Comparison of ENCODE assay signal across 29 cellular contexts in the genomic region with DNA sequence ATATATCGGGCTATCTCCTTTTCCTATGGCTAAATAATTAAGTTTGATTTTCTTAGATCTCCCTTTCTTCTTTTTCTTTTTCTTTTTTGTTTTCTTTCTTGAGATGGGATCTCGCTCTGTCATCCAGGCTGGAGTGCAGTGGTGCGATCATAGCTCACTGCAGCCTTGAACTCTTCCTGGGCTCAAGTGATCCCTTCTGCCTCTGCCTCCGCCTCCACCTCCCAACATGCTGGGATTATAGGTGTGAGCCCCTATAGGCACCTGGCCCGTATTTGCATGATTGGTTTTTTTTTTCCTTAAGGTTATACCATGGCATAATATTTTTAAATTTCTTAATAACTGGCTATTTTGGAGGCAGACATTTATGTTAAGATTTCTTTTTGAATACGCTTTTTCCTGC.
"Had no signal": no experiment of that assay in that cellular context is flagged by ENCODE, and none has a peak within 500 bp of the region (broad histone marks: within the 10 kb centered on the region; RNA-seq: fewer than 3 reads in every experiment).

No MANE protein-coding gene starts in this region.

- H3K4me1 Mint-ChIP-seq: nephron progenitor cell; stimulated activated effector memory CD8-positive, alpha-beta T cell treated with anti-CD3 and anti-CD28 coated beads, Interleukin-12 subunit alpha, Interleukin-12 subunit beta, amount 100 ng/mL, for 72 hours had no signal

- DNase-seq: naive thymus-derived CD8-positive, alpha-beta T cell; nephron progenitor cell; occipital lobe; ovary; posterior cingulate gyrus; psoas muscle; right cardiac atrium; right lobe of liver; sigmoid colon; small intestine; stimulated activated CD4-positive, alpha-beta T cell treated with anti-CD3 and anti-CD28 coated beads, Interleukin-15, amount 100 ng/mL, for 24 hours; stimulated activated CD4-positive, alpha-beta T cell treated with anti-CD3 and anti-CD28 coated beads, Interleukin-2, amount 100 ng/mL, for 24 hours; stimulated activated CD4-positive, alpha-beta T cell treated with anti-CD3 and anti-CD28 coated beads, Interleukin-2, amount 100 ng/mL, for 48 hours; stimulated activated CD4-positive, alpha-beta T cell treated with anti-CD3 and anti-CD28 coated beads, Interleukin-4, amount 100 ng/mL, for 24 hours; stimulated activated naive B cell treated with anti-CD40 and anti-IgM and Interleukin-4, amounts not matched to agents 10 μg/mL and 1 μg/mL and 100 μg/mL, for 72 hours; stimulated activated naive CD4-positive, alpha-beta T cell treated with Interleukin-2 at 50 U/mL for 16 hours; stomach; thyroid gland; upper lobe of right lung; uterus had no signal

- H3K9me3 Mint-ChIP-seq: naive thymus-derived CD8-positive, alpha-beta T cell; natural killer cell treated with Interleukin-12 subunit alpha and Interleukin-12 subunit beta and Interleukin-15 and Interleukin-18, amount 100 ng/mL, for 72 hours; nephron progenitor cell; neural crest cell; stimulated activated effector memory CD8-positive, alpha-beta T cell treated with anti-CD3 and anti-CD28 coated beads, Interleukin-12 subunit alpha, Interleukin-12 subunit beta, amount 100 ng/mL, for 72 hours; stimulated activated naive B cell treated with anti-CD40 and anti-IgM and Interleukin-4, amounts not matched to agents 10 μg/mL and 1 μg/mL and 100 μg/mL, for 72 hours; stimulated activated naive CD8-positive, alpha-beta T cell treated with anti-CD3 and anti-CD28 coated beads, Interleukin-15, Interleukin-2, amounts not matched to agents 100 ng/mL and 50 ng/mL, for 24 hours; type B pancreatic cell had no signal

- H3K27me3 ChIP-seq: ovary, right lobe of liver, sigmoid colon, stomach, thyroid gland, tibial nerve, upper lobe of right lung, uterus had no signal

- ATAC-seq: naive thymus-derived CD8-positive, alpha-beta T cell; natural killer cell treated with Interleukin-12 subunit alpha and Interleukin-12 subunit beta and Interleukin-15 and Interleukin-18, amount 100 ng/mL, for 72 hours; psoas muscle; right cardiac atrium; right lobe of liver; stimulated activated effector memory CD8-positive, alpha-beta T cell treated with anti-CD3 and anti-CD28 coated beads, Interleukin-12 subunit alpha, Interleukin-12 subunit beta, amount 100 ng/mL, for 72 hours; stimulated activated naive B cell treated with anti-CD40 and anti-IgM and Interleukin-4, amounts not matched to agents 10 μg/mL and 1 μg/mL and 100 μg/mL, for 72 hours; upper lobe of right lung had no signal

- H3K4me1 ChIP-seq: parathyroid adenoma, right lobe of liver, uterus had no signal

- H3K9ac ChIP-seq: parathyroid adenoma had no signal

- H3K27me3 Mint-ChIP-seq: naive thymus-derived CD8-positive, alpha-beta T cell; natural killer cell treated with Interleukin-12 subunit alpha and Interleukin-12 subunit beta and Interleukin-15 and Interleukin-18, amount 100 ng/mL, for 72 hours; progenitor cell of endocrine pancreas; stimulated activated naive B cell treated with anti-CD40 and anti-IgM and Interleukin-4, amounts not matched to agents 10 μg/mL and 1 μg/mL and 100 μg/mL, for 72 hours; stimulated activated naive CD8-positive, alpha-beta T cell treated with anti-CD3 and anti-CD28 coated beads, Interleukin-15, Interleukin-2, amounts not matched to agents 100 ng/mL and 50 ng/mL, for 24 hours; type B pancreatic cell had no signal

- H3K36me3 Mint-ChIP-seq: natural killer cell treated with Interleukin-12 subunit alpha and Interleukin-12 subunit beta and Interleukin-15 and Interleukin-18, amount 100 ng/mL, for 72 hours had no signal

- H3K36me3 ChIP-seq: ovary, right lobe of liver, thoracic aorta, thyroid gland, upper lobe of right lung, uterus had no signal

- H3K27ac ChIP-seq: ovary, parathyroid adenoma, psoas muscle, right lobe of liver, sigmoid colon, stomach, thoracic aorta, tibial nerve, upper lobe of right lung, uterus had no signal

- H3K4me3 Mint-ChIP-seq: naive thymus-derived CD8-positive, alpha-beta T cell; natural killer cell treated with Interleukin-12 subunit alpha and Interleukin-12 subunit beta and Interleukin-15 and Interleukin-18, amount 100 ng/mL, for 72 hours; nephron progenitor cell; neural crest cell; stimulated activated effector memory CD8-positive, alpha-beta T cell treated with anti-CD3 and anti-CD28 coated beads, Interleukin-12 subunit alpha, Interleukin-12 subunit beta, amount 100 ng/mL, for 72 hours; stimulated activated naive B cell treated with anti-CD40 and anti-IgM and Interleukin-4, amounts not matched to agents 10 μg/mL and 1 μg/mL and 100 μg/mL, for 72 hours; stimulated activated naive CD8-positive, alpha-beta T cell treated with anti-CD3 and anti-CD28 coated beads, Interleukin-15, Interleukin-2, amounts not matched to agents 100 ng/mL and 50 ng/mL, for 24 hours; type B pancreatic cell had no signal

- H2AFZ ChIP-seq: parathyroid adenoma had no signal

- H3K4me3 ChIP-seq: ovary, psoas muscle, right lobe of liver, sigmoid colon, stomach, thoracic aorta, thyroid gland, tibial nerve, upper lobe of right lung, uterus had no signal

- H3K9me3 ChIP-seq: ovary, psoas muscle, right lobe of liver, sigmoid colon, stomach, thoracic aorta, thyroid gland, tibial nerve, upper lobe of right lung, uterus had no signal

- H3K27ac Mint-ChIP-seq: natural killer cell treated with Interleukin-12 subunit alpha and Interleukin-12 subunit beta and Interleukin-15 and Interleukin-18, amount 100 ng/mL, for 72 hours; nephron progenitor cell; progenitor cell of endocrine pancreas; stimulated activated effector memory CD8-positive, alpha-beta T cell treated with anti-CD3 and anti-CD28 coated beads, Interleukin-12 subunit alpha, Interleukin-12 subunit beta, amount 100 ng/mL, for 72 hours; stimulated activated naive B cell treated with anti-CD40 and anti-IgM and Interleukin-4, amounts not matched to agents 10 μg/mL and 1 μg/mL and 100 μg/mL, for 72 hours; stimulated activated naive CD8-positive, alpha-beta T cell treated with anti-CD3 and anti-CD28 coated beads, Interleukin-15, Interleukin-2, amounts not matched to agents 100 ng/mL and 50 ng/mL, for 24 hours; type B pancreatic cell had no signal
